In genomic region chr1:46667782-46668760, GRCh38 we compare ENCODE assay signal across 8 cellular contexts. TPM values are rescaled to one million over a fixed set of nuclear protein-coding genes. Genes with fewer than 3 reads are reported as not detected.
DNase-seq lines count a peak whose midpoint lies in the region; ATAC-seq and TF ChIP-seq lines count a peak whose summit lies in the region.

Gene ATPAF1 (minus strand): TSS chr1:46668364. CDS start chr1:46668322, 42 bp downstream.

- TF ChIP-seq POLR2A in heart left ventricle (IDR thresholded peaks at IDR 0.05) (peak in 1 of 2 donors; percentile 42), upper lobe of left lung (IDR thresholded peaks at IDR 0.05) (peak in 2 of 4 donors; percentile 44 to 60)

- intact Hi-C loops in heart left ventricle (cut with DNase I) = loop anchor here in 5 of 10 donors (5.0 to 10.0 kb wide), 4 partner anchors 49 to 54 kb away; partner anchors contain the start of genes MOB3C (in 3 of the 5) and EFCAB14 (in 1 of the 5)

- DNase-seq in EL (peak; percentile 79), H4 (ENCODE audit: low spot score) (peak; percentile 45), MG63 (peak; percentile 87), SW480 (ENCODE audit: low spot score) (peak; percentile 67), heart left ventricle (peak; percentile 71 to 86 (median 80)), pons (ENCODE audit: low spot score) (peak; percentile 55), upper lobe of left lung (peak; percentile 78 to 95)
- peak; percentile 19 for DNase-seq in activated naive CD8-positive, alpha-beta T cell treated with anti-CD3 and anti-CD28 coated beads, Interleukin-2, amount 50 U/mL, for 16 hours (ENCODE audit: low read depth, low spot score)

- TF ChIP-seq CTCF in heart left ventricle (IDR thresholded peaks at IDR 0.05) = peak in 1 of 12 donors; percentile 5
- TF ChIP-seq CTCF in upper lobe of left lung (IDR thresholded peaks at IDR 0.05) = peak in 2 of 6 experiments; percentile 15 to 28

- TF ChIP-seq EP300 in upper lobe of left lung (IDR thresholded peaks at IDR 0.05) = no peak

- H3K9me3 ChIP-seq in MG63 (no peaks in the 10 kb centered on the region), heart left ventricle (no peaks in the 10 kb centered on the region), upper lobe of left lung (no peaks in the 10 kb centered on the region)

- 1% methylated on average over 18 to 96 of the region's 96 CpGs for WGBS in heart left ventricle, 4 donors
- 2% methylated on average over 23 to 51 of the region's 96 CpGs for WGBS in upper lobe of left lung, 2 donors

- ATAC-seq in heart left ventricle (peak; percentile 73 to 94 (median 90)), upper lobe of left lung (ENCODE audit: low FRiP score in 2 of 2) (peak; percentile 88 to 95)

- no peaks in the 10 kb centered on the region for H3K27me3 ChIP-seq in MG63
- H3K27me3 ChIP-seq in heart left ventricle = no peaks in the 10 kb centered on the region
- no peaks in the 10 kb centered on the region for H3K27me3 ChIP-seq in upper lobe of left lung

- peaks cover 4 to 31% (median 22%) of the 10 kb centered on the region in 12 donors for H3K4me1 ChIP-seq in heart left ventricle
- H3K4me1 ChIP-seq in upper lobe of left lung = peaks cover 17 to 30% (median 18%) of the 10 kb centered on the region in 4 donors

- H3K36me3 ChIP-seq in MG63 = peaks cover 16% of the 10 kb centered on the region
- peaks cover 0 to 29% (median 22%) of the 10 kb centered on the region in 9 donors for H3K36me3 ChIP-seq in heart left ventricle
- H3K36me3 ChIP-seq in upper lobe of left lung = peaks cover 0 to 21% (median 3%) of the 10 kb centered on the region in 4 donors

- H3K27ac ChIP-seq in heart left ventricle = peak within 1 kb of the TSS; percentile 74 to 92 (median 83)
- peak within 1 kb of the TSS; percentile 71 to 88 (median 80) for H3K27ac ChIP-seq in upper lobe of left lung

- H3K4me3 ChIP-seq in MG63 (peak within 1 kb of the TSS; percentile 76), heart left ventricle (peak within 1 kb of the TSS; percentile 66 to 98 (median 92)), upper lobe of left lung (peak within 1 kb of the TSS; percentile 90 to 100 (median 99))

RNA-seq across cellular contexts. Expression of gene ATPAF1, which starts in this region (rescaled TPM):
- 73.0 and 82.3 TPM in 2 replicates for total RNA-seq in H4 (2014; rRNA removed; shearing (Covaris generic))
- 85.4 and 87.0 TPM in 2 replicates for total RNA-seq in MG63 (2014; rRNA removed; shearing (Covaris generic); ENCODE audit: low replicate concordance)
- total RNA-seq in heart left ventricle (100 to 1,000 TPM; 147 to 237 (median 179) TPM), upper lobe of left lung (10 to 100 TPM; 26.2 to 39.6 (median 34.3) TPM)
- 100 to 1,000 TPM in 1 of 2 donors, 10 to 100 TPM in 1; 96.8 to 263 TPM for polyA plus RNA-seq in heart left ventricle

Comparison
In these comparisons a context has a peak if more than half of its experiments do, and no peak if none do; other contexts are left out.
1. Peak in every context shown above with its lines: DNase-seq, ATAC-seq, H3K4me3 ChIP-seq and H3K27ac ChIP-seq.
2. DNase-seq: peak in every context shown above with its lines; median percentile 87 in MG63; 86 in upper lobe of left lung; 80 in heart left ventricle; 79 in EL; 67 in SW480; 55 in pons; 45 in H4; 19 in activated naive CD8-positive, alpha-beta T cell treated with anti-CD3 and anti-CD28 coated beads, Interleukin-2, amount 50 U/mL, for 16 hours.